Comparison of ENCODE assay signal across 17 cellular contexts in the genomic region with DNA sequence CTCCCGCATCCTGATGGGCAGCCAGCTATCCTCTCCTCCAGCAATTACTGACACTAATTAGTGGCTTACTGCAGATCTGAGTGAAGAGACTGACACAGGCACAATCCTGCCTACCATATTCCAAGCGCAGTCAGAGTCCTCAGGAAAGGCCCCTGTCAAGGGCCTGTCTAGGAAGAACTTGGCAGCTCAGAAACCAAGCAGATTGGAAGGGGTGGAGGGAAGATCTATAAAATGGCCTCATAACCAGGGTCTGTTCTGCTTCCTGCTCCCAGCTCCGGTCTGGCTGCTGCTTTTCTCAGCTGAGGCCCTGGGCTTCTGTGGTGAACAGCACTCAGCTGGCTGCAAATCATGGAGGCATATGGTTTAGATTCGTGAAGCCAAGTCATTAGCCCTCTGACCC.
DNase-seq lines count a peak whose midpoint lies in the region; ATAC-seq and TF ChIP-seq lines count a peak whose summit lies in the region.
"Had no signal": no experiment of that assay in that cellular context is flagged by ENCODE, and none has a peak within 500 bp of the region (broad histone marks: within the 10 kb centered on the region; RNA-seq: fewer than 3 reads in every experiment).

No MANE protein-coding gene starts in this region.

- H4K20me1 ChIP-seq in GM23338 (replicated peaks; ENCODE audit: insufficient read depth) = no peaks in the 10 kb centered on the region

- ATAC-seq in GM23338 = no peak

- H3K4me2 ChIP-seq in GM23338 = no peak overlapping the region

- no peak overlapping the region for H3K27ac Mint-ChIP-seq in GM23338

- H3K27me3 ChIP-seq in thyroid gland = no peaks in the 10 kb centered on the region
- no peaks in the 10 kb centered on the region for H3K27me3 ChIP-seq in GM23338 (ENCODE audit: insufficient read depth)

- no peak overlapping the region for H3K4me3 Mint-ChIP-seq in GM23338

- TF ChIP-seq POLR2A in thyroid gland (IDR thresholded peaks at IDR 0.05) = no peak

- intact Hi-C loops in thyroid gland (cut with DNase I) = no loop called here

- H3K27me3 Mint-ChIP-seq in GM23338 (ENCODE audit: insufficient read depth, low read depth, poor library complexity) = peaks cover 5% of the 10 kb centered on the region

- DNase-seq in Ammon's horn (ENCODE audit: low spot score) (peak; percentile 10), NCI-H146 (lab: John Stamatoyannopoulos, UW) (peak; percentile 46), NCI-H82 treated with DMSO at 0.1 percent for 48 hours (lab: John Stamatoyannopoulos, UW; ENCODE audit: unreplicated experiment) (peak; percentile 95), islet precursor cell (peak; percentile 74), thyroid gland (no peak), GM23338 (ENCODE audit: low spot score) (no peak), SHP77 (lab: John Stamatoyannopoulos, UW) (no peak), NCI-H345 (lab: John Stamatoyannopoulos, UW) (no peak)
- DNase-seq: Calu3; DND-41; GF-D8; KBM-7; NCI-H1048; NCI-H2081 treated with DMSO at 0.1 percent for 48 hours; NK-92 treated with Interleukin-12 subunit alpha and Interleukin-12 subunit beta, amount 100 ng/mL, for 24 hours; OCI-M1; T-helper 1 cell had no signal

- 79 to 84% methylated on average over 3 to 4 of the region's 4 CpGs for WGBS in thyroid gland, 2 donors

- no peaks in the 10 kb centered on the region for H3K9me3 ChIP-seq in thyroid gland

- H3K4me3 ChIP-seq in thyroid gland (replicated peaks in 1 of 3) = no peak overlapping the region
- no peak overlapping the region for H3K4me3 ChIP-seq in GM23338

- H3F3A ChIP-seq in GM23338 (replicated peaks; ENCODE audit: low read depth) = no peaks in the 10 kb centered on the region

- TF ChIP-seq CTCF in thyroid gland (IDR thresholded peaks at IDR 0.05) (no peak), GM23338 (conservative IDR thresholded peaks at IDR 0.05; ENCODE audit: low read depth in 2 of 2) (no peak)

- no peaks in the 10 kb centered on the region for H3K79me2 ChIP-seq in GM23338 (replicated peaks; ENCODE audit: insufficient read depth)

- H3K27ac ChIP-seq in thyroid gland (no peak overlapping the region), GM23338 (ENCODE audit: low read depth) (no peak overlapping the region)

- H3K9me3 Mint-ChIP-seq in GM23338 = no peaks in the 10 kb centered on the region

- H2AFZ ChIP-seq in GM23338 = no peak overlapping the region

- H3K4me1 ChIP-seq in thyroid gland (no peaks in the 10 kb centered on the region), GM23338 (ENCODE audit: insufficient read depth) (0 out of 2 replicates have a peak, but pooled peaks cover 6% of the 10 kb centered on the region)

- no peaks in the 10 kb centered on the region for H3K9me2 ChIP-seq in GM23338 (ENCODE audit: insufficient read depth)

- H3K36me3 Mint-ChIP-seq in GM23338 (ENCODE audit: low read depth) = no peaks in the 10 kb centered on the region

- H3K4me1 Mint-ChIP-seq in GM23338 = 0 out of 3 replicates have a peak, but pooled peaks cover 4% of the 10 kb centered on the region

- H3K36me3 ChIP-seq in thyroid gland = no peaks in the 10 kb centered on the region
- H3K36me3 ChIP-seq in GM23338 (ENCODE audit: insufficient read depth) = no peaks in the 10 kb centered on the region

TF ChIP-seq in GM23338, 12 proteins besides CTCF, POLR2A, EP300 and RAD21 (continues in another document):
- no peak for TF ChIP-seq POLR2AphosphoS5 (IDR thresholded peaks at IDR 0.05; ENCODE audit: low read depth)
- TF ChIP-seq, protein P1, sequence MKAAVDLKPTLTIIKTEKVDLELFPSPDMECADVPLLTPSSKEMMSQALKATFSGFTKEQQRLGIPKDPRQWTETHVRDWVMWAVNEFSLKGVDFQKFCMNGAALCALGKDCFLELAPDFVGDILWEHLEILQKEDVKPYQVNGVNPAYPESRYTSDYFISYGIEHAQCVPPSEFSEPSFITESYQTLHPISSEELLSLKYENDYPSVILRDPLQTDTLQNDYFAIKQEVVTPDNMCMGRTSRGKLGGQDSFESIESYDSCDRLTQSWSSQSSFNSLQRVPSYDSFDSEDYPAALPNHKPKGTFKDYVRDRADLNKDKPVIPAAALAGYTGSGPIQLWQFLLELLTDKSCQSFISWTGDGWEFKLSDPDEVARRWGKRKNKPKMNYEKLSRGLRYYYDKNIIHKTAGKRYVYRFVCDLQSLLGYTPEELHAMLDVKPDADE (IDR thresholded peaks at IDR 0.05) = no peak
- TF ChIP-seq NANOG (IDR thresholded peaks at IDR 0.05; ENCODE audit: borderline replicate concordance) = no peak
- no peak for TF ChIP-seq CREB1 (CRISPR knock-in tag; IDR thresholded peaks at IDR 0.05; ENCODE audit: low read depth)
- no peak for TF ChIP-seq ZNF331 (CRISPR knock-in tag; IDR thresholded peaks at IDR 0.05; ENCODE audit: low read depth)
- TF ChIP-seq EZH2phosphoT487 (IDR thresholded peaks at IDR 0.05; ENCODE audit: unreplicated experiment) = no peak
- TF ChIP-seq ZNF114 (CRISPR knock-in tag; IDR thresholded peaks at IDR 0.05) = no peak
- TF ChIP-seq, protein P2, sequence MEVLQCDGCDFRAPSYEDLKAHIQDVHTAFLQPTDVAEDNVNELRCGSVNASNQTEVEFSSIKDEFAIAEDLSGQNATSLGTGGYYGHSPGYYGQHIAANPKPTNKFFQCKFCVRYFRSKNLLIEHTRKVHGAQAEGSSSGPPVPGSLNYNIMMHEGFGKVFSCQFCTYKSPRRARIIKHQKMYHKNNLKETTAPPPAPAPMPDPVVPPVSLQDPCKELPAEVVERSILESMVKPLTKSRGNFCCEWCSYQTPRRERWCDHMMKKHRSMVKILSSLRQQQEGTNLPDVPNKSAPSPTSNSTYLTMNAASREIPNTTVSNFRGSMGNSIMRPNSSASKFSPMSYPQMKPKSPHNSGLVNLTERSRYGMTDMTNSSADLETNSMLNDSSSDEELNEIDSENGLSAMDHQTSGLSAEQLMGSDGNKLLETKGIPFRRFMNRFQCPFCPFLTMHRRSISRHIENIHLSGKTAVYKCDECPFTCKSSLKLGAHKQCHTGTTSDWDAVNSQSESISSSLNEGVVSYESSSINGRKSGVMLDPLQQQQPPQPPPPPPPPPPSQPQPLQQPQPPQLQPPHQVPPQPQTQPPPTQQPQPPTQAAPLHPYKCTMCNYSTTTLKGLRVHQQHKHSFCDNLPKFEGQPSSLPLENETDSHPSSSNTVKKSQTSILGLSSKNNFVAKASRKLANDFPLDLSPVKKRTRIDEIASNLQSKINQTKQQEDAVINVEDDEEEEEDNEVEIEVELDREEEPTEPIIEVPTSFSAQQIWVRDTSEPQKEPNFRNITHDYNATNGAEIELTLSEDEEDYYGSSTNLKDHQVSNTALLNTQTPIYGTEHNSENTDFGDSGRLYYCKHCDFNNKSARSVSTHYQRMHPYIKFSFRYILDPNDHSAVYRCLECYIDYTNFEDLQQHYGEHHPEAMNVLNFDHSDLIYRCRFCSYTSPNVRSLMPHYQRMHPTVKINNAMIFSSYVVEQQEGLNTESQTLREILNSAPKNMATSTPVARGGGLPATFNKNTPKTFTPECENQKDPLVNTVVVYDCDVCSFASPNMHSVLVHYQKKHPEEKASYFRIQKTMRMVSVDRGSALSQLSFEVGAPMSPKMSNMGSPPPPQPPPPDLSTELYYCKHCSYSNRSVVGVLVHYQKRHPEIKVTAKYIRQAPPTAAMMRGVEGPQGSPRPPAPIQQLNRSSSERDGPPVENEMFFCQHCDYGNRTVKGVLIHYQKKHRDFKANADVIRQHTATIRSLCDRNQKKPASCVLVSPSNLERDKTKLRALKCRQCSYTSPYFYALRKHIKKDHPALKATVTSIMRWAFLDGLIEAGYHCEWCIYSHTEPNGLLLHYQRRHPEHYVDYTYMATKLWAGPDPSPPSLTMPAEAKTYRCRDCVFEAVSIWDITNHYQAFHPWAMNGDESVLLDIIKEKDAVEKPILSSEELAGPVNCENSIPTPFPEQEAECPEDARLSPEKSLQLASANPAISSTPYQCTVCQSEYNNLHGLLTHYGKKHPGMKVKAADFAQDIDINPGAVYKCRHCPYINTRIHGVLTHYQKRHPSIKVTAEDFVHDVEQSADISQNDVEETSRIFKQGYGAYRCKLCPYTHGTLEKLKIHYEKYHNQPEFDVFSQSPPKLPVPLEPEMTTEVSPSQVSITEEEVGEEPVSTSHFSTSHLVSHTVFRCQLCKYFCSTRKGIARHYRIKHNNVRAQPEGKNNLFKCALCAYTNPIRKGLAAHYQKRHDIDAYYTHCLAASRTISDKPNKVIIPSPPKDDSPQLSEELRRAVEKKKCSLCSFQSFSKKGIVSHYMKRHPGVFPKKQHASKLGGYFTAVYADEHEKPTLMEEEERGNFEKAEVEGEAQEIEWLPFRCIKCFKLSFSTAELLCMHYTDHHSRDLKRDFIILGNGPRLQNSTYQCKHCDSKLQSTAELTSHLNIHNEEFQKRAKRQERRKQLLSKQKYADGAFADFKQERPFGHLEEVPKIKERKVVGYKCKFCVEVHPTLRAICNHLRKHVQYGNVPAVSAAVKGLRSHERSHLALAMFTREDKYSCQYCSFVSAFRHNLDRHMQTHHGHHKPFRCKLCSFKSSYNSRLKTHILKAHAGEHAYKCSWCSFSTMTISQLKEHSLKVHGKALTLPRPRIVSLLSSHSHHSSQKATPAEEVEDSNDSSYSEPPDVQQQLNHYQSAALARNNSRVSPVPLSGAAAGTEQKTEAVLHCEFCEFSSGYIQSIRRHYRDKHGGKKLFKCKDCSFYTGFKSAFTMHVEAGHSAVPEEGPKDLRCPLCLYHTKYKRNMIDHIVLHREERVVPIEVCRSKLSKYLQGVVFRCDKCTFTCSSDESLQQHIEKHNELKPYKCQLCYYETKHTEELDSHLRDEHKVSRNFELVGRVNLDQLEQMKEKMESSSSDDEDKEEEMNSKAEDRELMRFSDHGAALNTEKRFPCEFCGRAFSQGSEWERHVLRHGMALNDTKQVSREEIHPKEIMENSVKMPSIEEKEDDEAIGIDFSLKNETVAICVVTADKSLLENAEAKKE (CRISPR knock-in tag; IDR thresholded peaks at IDR 0.05) = no peak
- no peak for TF ChIP-seq JUNB (IDR thresholded peaks at IDR 0.05; ENCODE audit: unreplicated experiment)

Comparison
In these comparisons a context has a peak if more than half of its experiments do, and no peak if none do; other contexts are left out.
1. DNase-seq: peak in Ammon's horn (single experiment), NCI-H146 (single experiment), NCI-H82 treated with DMSO at 0.1 percent for 48 hours (single experiment) and islet precursor cell (single experiment); none in thyroid gland (0 of 2), GM23338 (single experiment), SHP77 (0 of 2) and NCI-H345 (single experiment).